ENCODE assay signal across 28 cellular contexts in genomic region chr12:84904051-84904450, GRCh38. TPM values are rescaled to one million over a fixed set of nuclear protein-coding genes. Genes with fewer than 3 reads are reported as not detected.
"Had no signal": no experiment of that assay in that cellular context is flagged by ENCODE, and none has a peak within 500 bp of the region (broad histone marks: within the 10 kb centered on the region; RNA-seq: fewer than 3 reads in every experiment).

No MANE protein-coding gene starts in this region.

- H3K4me1 Mint-ChIP-seq: nephron; neural progenitor cell; stimulated activated effector memory CD8-positive, alpha-beta T cell treated with anti-CD3 and anti-CD28 coated beads, Interleukin-12 subunit alpha, Interleukin-12 subunit beta, amount 100 ng/mL, for 72 hours; stimulated activated naive B cell treated with anti-CD40 and anti-IgM and Interleukin-4, amounts not matched to agents 10 μg/mL and 1 μg/mL and 100 μg/mL, for 72 hours had no signal

- H3K79me2 ChIP-seq: parathyroid adenoma had no signal

- H3K27ac Mint-ChIP-seq: nephron; neural progenitor cell; progenitor cell of endocrine pancreas; stimulated activated effector memory CD8-positive, alpha-beta T cell treated with anti-CD3 and anti-CD28 coated beads, Interleukin-12 subunit alpha, Interleukin-12 subunit beta, amount 100 ng/mL, for 72 hours; stimulated activated naive B cell treated with anti-CD40 and anti-IgM and Interleukin-4, amounts not matched to agents 10 μg/mL and 1 μg/mL and 100 μg/mL, for 72 hours; stimulated activated naive CD8-positive, alpha-beta T cell treated with anti-CD3 and anti-CD28 coated beads, Interleukin-15, Interleukin-2, amounts not matched to agents 100 ng/mL and 50 ng/mL, for 24 hours had no signal

- H3K4me3 ChIP-seq: neural progenitor cell, ovary, psoas muscle, right lobe of liver, sigmoid colon, stomach, thoracic aorta, thyroid gland, tibial nerve, upper lobe of left lung, vagina had no signal

- H3K27me3 Mint-ChIP-seq: stimulated activated naive B cell treated with anti-CD40 and anti-IgM and Interleukin-4, amounts not matched to agents 10 μg/mL and 1 μg/mL and 100 μg/mL, for 72 hours; stimulated activated naive CD8-positive, alpha-beta T cell treated with anti-CD3 and anti-CD28 coated beads, Interleukin-15, Interleukin-2, amounts not matched to agents 100 ng/mL and 50 ng/mL, for 24 hours had no signal

- H3K4me2 ChIP-seq: neural progenitor cell had no signal

- H2AFZ ChIP-seq: neural progenitor cell, parathyroid adenoma had no signal

- H3K27me3 ChIP-seq: neural progenitor cell, ovary, right lobe of liver, thyroid gland, upper lobe of left lung, vagina had no signal

- H3K27ac ChIP-seq: neural progenitor cell, ovary, parathyroid adenoma, psoas muscle, right lobe of liver, sigmoid colon, stomach, thoracic aorta, thyroid gland, tibial nerve, upper lobe of left lung, vagina had no signal

- DNase-seq: occipital lobe; ovary; posterior cingulate gyrus; psoas muscle; right cardiac atrium; right lobe of liver; sigmoid colon; small intestine; stimulated activated CD4-positive, alpha-beta T cell treated with anti-CD3 and anti-CD28 coated beads, Interleukin-15, amount 100 ng/mL, for 24 hours; stimulated activated CD4-positive, alpha-beta T cell treated with anti-CD3 and anti-CD28 coated beads, Interleukin-2, amount 100 ng/mL, for 24 hours; stimulated activated CD4-positive, alpha-beta T cell treated with anti-CD3 and anti-CD28 coated beads, Interleukin-2, amount 100 ng/mL, for 48 hours; stimulated activated CD4-positive, alpha-beta T cell treated with anti-CD3 and anti-CD28 coated beads, Interleukin-4, amount 100 ng/mL, for 24 hours; stimulated activated naive B cell treated with anti-CD40 and anti-IgM and Interleukin-4, amounts not matched to agents 10 μg/mL and 1 μg/mL and 100 μg/mL, for 72 hours; stimulated activated naive CD4-positive, alpha-beta T cell treated with Interleukin-2 at 50 U/mL for 16 hours; stomach; thyroid gland; trophoblast cell; upper lobe of left lung had no signal

- H3K9me3 ChIP-seq: ovary, psoas muscle, right lobe of liver, sigmoid colon, thoracic aorta, thyroid gland, tibial nerve, upper lobe of left lung, vagina had no signal

- H3K9ac ChIP-seq: neural progenitor cell, parathyroid adenoma had no signal

- H3K9me3 Mint-ChIP-seq: nephron; neural progenitor cell; stimulated activated naive B cell treated with anti-CD40 and anti-IgM and Interleukin-4, amounts not matched to agents 10 μg/mL and 1 μg/mL and 100 μg/mL, for 72 hours; stimulated activated naive CD8-positive, alpha-beta T cell treated with anti-CD3 and anti-CD28 coated beads, Interleukin-15, Interleukin-2, amounts not matched to agents 100 ng/mL and 50 ng/mL, for 24 hours had no signal

- H3K36me3 ChIP-seq: neural progenitor cell, ovary, right lobe of liver, sigmoid colon, stomach, thoracic aorta, thyroid gland, tibial nerve, upper lobe of left lung, vagina had no signal

- H3K4me3 Mint-ChIP-seq: nephron; neural progenitor cell; stimulated activated effector memory CD8-positive, alpha-beta T cell treated with anti-CD3 and anti-CD28 coated beads, Interleukin-12 subunit alpha, Interleukin-12 subunit beta, amount 100 ng/mL, for 72 hours; stimulated activated naive B cell treated with anti-CD40 and anti-IgM and Interleukin-4, amounts not matched to agents 10 μg/mL and 1 μg/mL and 100 μg/mL, for 72 hours; stimulated activated naive CD8-positive, alpha-beta T cell treated with anti-CD3 and anti-CD28 coated beads, Interleukin-15, Interleukin-2, amounts not matched to agents 100 ng/mL and 50 ng/mL, for 24 hours had no signal

- ATAC-seq: psoas muscle; right cardiac atrium; right lobe of liver; stimulated activated effector memory CD8-positive, alpha-beta T cell treated with anti-CD3 and anti-CD28 coated beads, Interleukin-12 subunit alpha, Interleukin-12 subunit beta, amount 100 ng/mL, for 72 hours; stimulated activated naive B cell treated with anti-CD40 and anti-IgM and Interleukin-4, amounts not matched to agents 10 μg/mL and 1 μg/mL and 100 μg/mL, for 72 hours had no signal

- H3K36me3 Mint-ChIP-seq: neural progenitor cell; stimulated activated effector memory CD8-positive, alpha-beta T cell treated with anti-CD3 and anti-CD28 coated beads, Interleukin-12 subunit alpha, Interleukin-12 subunit beta, amount 100 ng/mL, for 72 hours; stimulated activated naive B cell treated with anti-CD40 and anti-IgM and Interleukin-4, amounts not matched to agents 10 μg/mL and 1 μg/mL and 100 μg/mL, for 72 hours had no signal

- H3K4me1 ChIP-seq: neural progenitor cell, parathyroid adenoma, psoas muscle, right lobe of liver, sigmoid colon, stomach, thyroid gland, tibial nerve, upper lobe of left lung, vagina had no signal

RNA-seq across cellular contexts. Expression of gene SLC6A15, which starts 8.5 kb away (rescaled TPM):
- total RNA-seq: osteoblast, right cardiac atrium, right lobe of liver had no signal
